8 cellular contexts compared by ENCODE assay signal in the genomic region with DNA sequence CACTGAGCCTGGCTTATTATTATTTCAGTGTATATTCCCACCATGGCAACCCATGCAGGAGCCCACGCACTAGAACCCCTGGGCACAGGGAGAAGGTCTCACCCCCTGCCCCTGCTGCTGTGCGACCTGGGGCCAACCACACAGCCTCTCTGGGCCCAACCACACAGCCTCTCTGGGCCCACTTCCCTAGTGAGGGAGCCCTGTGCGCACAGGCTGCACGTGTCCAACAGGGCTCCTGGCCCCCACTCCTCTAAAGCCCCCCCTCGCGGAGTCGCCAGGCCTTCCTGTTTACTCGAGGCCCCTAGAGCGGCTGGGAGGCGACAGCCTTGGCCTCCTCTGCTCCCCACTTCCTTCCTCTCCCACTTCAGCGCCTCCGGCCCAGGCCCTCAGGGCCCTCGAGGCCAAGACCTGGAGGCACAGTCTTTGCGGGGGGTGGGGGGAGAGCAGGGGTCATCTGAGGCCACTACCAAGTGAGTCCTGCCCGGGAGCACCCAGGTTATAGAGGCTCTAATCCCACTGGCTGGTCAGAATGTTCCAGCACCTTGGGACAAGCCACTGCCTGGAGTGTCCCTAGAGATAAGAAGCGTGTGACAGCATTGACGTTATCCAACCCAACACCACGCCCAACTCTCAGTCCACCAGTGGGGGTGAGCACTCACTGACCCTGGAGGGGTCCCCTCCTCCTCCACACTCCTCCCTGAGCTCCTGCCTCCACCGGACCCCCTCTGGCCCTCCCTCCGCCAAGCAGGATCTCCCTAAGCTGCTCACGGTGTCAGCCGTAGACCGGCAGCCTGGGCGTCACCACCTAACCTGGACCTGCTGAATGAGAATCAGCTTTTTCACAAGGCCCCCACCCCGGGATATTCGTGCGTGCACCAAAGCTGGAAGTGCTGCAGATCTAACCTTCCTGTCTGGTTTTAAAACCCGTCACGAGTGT. TPM values are rescaled to one million over a fixed set of nuclear protein-coding genes. Genes with fewer than 3 reads are reported as not detected.
DNase-seq lines count a peak whose midpoint lies in the region; ATAC-seq and TF ChIP-seq lines count a peak whose summit lies in the region.
"Had no signal": no experiment of that assay in that cellular context is flagged by ENCODE, and none has a peak within 500 bp of the region (broad histone marks: within the 10 kb centered on the region; RNA-seq: fewer than 3 reads in every experiment).

No MANE protein-coding gene starts in this region.

- H2AFZ ChIP-seq in SK-N-SH (ENCODE audit: low read depth): no peak overlapping the region

- no peak overlapping the region for H3K9ac ChIP-seq in SK-N-SH
- H3K9ac ChIP-seq: KMS-11 had no signal

- H3K27ac Mint-ChIP-seq in activated naive CD4-positive, alpha-beta T cell treated with anti-CD3 and anti-CD28 coated beads, Interleukin-2, amount 50 U/mL, for 72 hours: peak overlapping the region; percentile 76 to 88

- H3K27me3 ChIP-seq in lower lobe of right lung (ENCODE audit: low read depth): no peaks in the 10 kb centered on the region
- H3K27me3 ChIP-seq in stomach: no peaks in the 10 kb centered on the region
- no peaks in the 10 kb centered on the region for H3K27me3 ChIP-seq in SK-N-SH (ENCODE audit: insufficient read depth)

- no peaks in the 10 kb centered on the region for H4K20me1 ChIP-seq in SK-N-SH (ENCODE audit: insufficient read depth)

- DNase-seq in OCI-M2 (lab: John Stamatoyannopoulos, UW; ENCODE audit: unreplicated experiment) (peak; percentile 85), lower lobe of right lung (peak; percentile 92), stomach (peak; percentile 57), SK-N-SH (no peak), AG20443 (ENCODE audit: low spot score) (no peak)
- no peak for DNase-seq in activated naive CD4-positive, alpha-beta T cell treated with anti-CD3 and anti-CD28 coated beads, Interleukin-2, amount 50 U/mL, for 72 hours (ENCODE audit: low spot score in 2 of 2)

- no peak for TF ChIP-seq POLR2A in stomach (IDR thresholded peaks at IDR 0.05)

- no peak overlapping the region for H3K4me2 ChIP-seq in SK-N-SH
- H3K4me2 ChIP-seq: KMS-11 had no signal

- 39 to 50% (median 44%) methylated on average over 25 to 29 of the region's 29 CpGs for WGBS in stomach, 5 donors
- 80% methylated on average over 25 of the region's 29 CpGs for WGBS in SK-N-SH (ENCODE audit: low lambda C conversion rate)

- no peak for TF ChIP-seq RAD21 in SK-N-SH (IDR thresholded peaks at IDR 0.05; ENCODE audit: low read length)

- POLR2A ChIA-PET in SK-N-SH (lab: Yijun Ruan, JAX): interaction anchor here (1.3 kb wide), 1 partner anchor 9 kb away, joined by 3 read pairs; no protein-coding TSS in a partner anchor

- H3K9me2 ChIP-seq in SK-N-SH: no peaks in the 10 kb centered on the region

- peak overlapping the region; percentile 85 for H3K27ac ChIP-seq in lower lobe of right lung
- H3K27ac ChIP-seq in stomach: peak overlapping the region; percentile 54 to 76 (median 59)
- H3K27ac ChIP-seq in SK-N-SH (ENCODE audit: low read depth in 2 of 2, low read length in 1 of 2): no peak overlapping the region
- H3K27ac ChIP-seq: KMS-11 had no signal

- no peaks in the 10 kb centered on the region for H3F3A ChIP-seq in SK-N-SH (replicated peaks; ENCODE audit: insufficient read depth)

- ATAC-seq in activated naive CD4-positive, alpha-beta T cell treated with anti-CD3 and anti-CD28 coated beads, Interleukin-2, amount 50 U/mL, for 72 hours: peak in 1 of 2 donors; percentile 39
- peak; percentile 88 to 93 for ATAC-seq in lower lobe of right lung
- ATAC-seq in GM21528 (IDR thresholded peaks at IDR 0.05; ENCODE audit: low FRiP score, unreplicated experiment): no peak

- H3K79me2 ChIP-seq in SK-N-SH (ENCODE audit: insufficient read depth): no peaks in the 10 kb centered on the region

- CTCF ChIA-PET in SK-N-SH (lab: Yijun Ruan, JAX): interaction anchor here (0.9 to 10.9 kb wide), 5 partner anchors 9 to 128 kb away, joined by 3 to 116 read pairs (median 5); a partner anchor contains a TSS

- H3K9me3 ChIP-seq in lower lobe of right lung (no peaks in the 10 kb centered on the region), stomach (no peaks in the 10 kb centered on the region), SK-N-SH (no peaks in the 10 kb centered on the region)

- no peaks in the 10 kb centered on the region for H3K9me3 Mint-ChIP-seq in activated naive CD4-positive, alpha-beta T cell treated with anti-CD3 and anti-CD28 coated beads, Interleukin-2, amount 50 U/mL, for 72 hours

- no peak for TF ChIP-seq CTCF in lower lobe of right lung (IDR thresholded peaks at IDR 0.05)
- no peak for TF ChIP-seq CTCF in stomach (IDR thresholded peaks at IDR 0.05)
- no peak for TF ChIP-seq CTCF in SK-N-SH (IDR thresholded peaks at IDR 0.05)

- intact Hi-C loops in lower lobe of right lung (cut with DNase I) (no loop called here), stomach (cut with DNase I; ENCODE audit: low total_unique reads) (loop anchor here (10.0 kb wide), 1 partner anchor 58 kb away; a partner anchor contains a TSS)

- peak overlapping the region; percentile 14 for H3K4me3 ChIP-seq in lower lobe of right lung
- no peak overlapping the region for H3K4me3 ChIP-seq in stomach
- no peak overlapping the region for H3K4me3 ChIP-seq in SK-N-SH (ENCODE audit: low read depth in 2 of 2, low read length in 1 of 2)

- no peaks in the 10 kb centered on the region for H3K36me3 Mint-ChIP-seq in activated naive CD4-positive, alpha-beta T cell treated with anti-CD3 and anti-CD28 coated beads, Interleukin-2, amount 50 U/mL, for 72 hours

- H3K4me1 ChIP-seq in lower lobe of right lung (peaks cover 83% of the 10 kb centered on the region), stomach (peaks cover 21 to 48% (median 34%) of the 10 kb centered on the region in 4 donors), SK-N-SH (ENCODE audit: control insufficient read depth in 1 of 2, insufficient read depth in 2 of 2, low read depth in 1 of 2, low read length in 1 of 2) (peaks cover 0 to 18% of the 10 kb centered on the region in 2 experiments; a peak in 1 of 4 replicates)

- TF ChIP-seq EP300 in stomach (IDR thresholded peaks at IDR 0.05) (no peak), SK-N-SH (IDR thresholded peaks at IDR 0.05; ENCODE audit: borderline replicate concordance in 1 of 2, low read depth in 1 of 2, low read length in 1 of 2) (no peak)

- peaks cover 1% of the 10 kb centered on the region for H3K36me3 ChIP-seq in lower lobe of right lung
- H3K36me3 ChIP-seq in stomach: peaks cover 2 to 3% (median 3%) of the 10 kb centered on the region in 4 donors
- no peaks in the 10 kb centered on the region for H3K36me3 ChIP-seq in SK-N-SH (replicated peaks in 1 of 2; ENCODE audit: control insufficient read depth in 1 of 2, insufficient read depth in 2 of 2, low read length in 1 of 2)

RNA-seq across cellular contexts. Expression of a gene that starts 7.9 kb away (rescaled TPM):
- total RNA-seq in activated naive CD4-positive, alpha-beta T cell treated with anti-CD3 and anti-CD28 coated beads, Interleukin-2, amount 50 U/mL, for 72 hours: 10 to 100 TPM; 12.9 to 24.1 TPM
- 323 TPM for total RNA-seq in lower lobe of right lung
- 10 to 100 TPM in 4 of 5 donors, 1 to 10 TPM in 1; 4.0 to 58.5 (median 44.3) TPM for total RNA-seq in stomach
- 10 to 100 TPM; 16.0 to 28.8 (median 21.5) TPM for polyA plus RNA-seq in stomach
- polyA plus RNA-seq in SK-N-SH (2012; rRNA removed): 8.8 and 18.8 TPM in 2 replicates
- polyA plus RNA-seq in SK-N-SH (2012; cell fraction: cytosol; rRNA removed): 8.8 and 16.2 TPM in 2 replicates
- polyA plus RNA-seq in SK-N-SH (2012; cell fraction: nucleus; rRNA removed): 25.8 and 27.5 TPM in 2 replicates

RNA-seq across cellular contexts. Expression of a gene that starts 15.1 kb away (rescaled TPM):
- 10 to 100 TPM; 19.0 to 31.3 TPM for total RNA-seq in activated naive CD4-positive, alpha-beta T cell treated with anti-CD3 and anti-CD28 coated beads, Interleukin-2, amount 50 U/mL, for 72 hours
- total RNA-seq in lower lobe of right lung (185 TPM), stomach (10 to 100 TPM in 3 of 5 donors, 1 to 10 TPM in 1, not detected in 1; 7.2 to 88.3 (median 39.8) TPM)
- polyA plus RNA-seq in stomach (10 to 100 TPM; 64.4 to 92.1 (median 89.7) TPM), SK-N-SH (2012; rRNA removed) (103 and 125 TPM in 2 replicates)
- 65.8 and 85.2 TPM in 2 replicates for polyA plus RNA-seq in SK-N-SH (2012; cell fraction: cytosol; rRNA removed)
- 98.3 and 147 TPM in 2 replicates for polyA plus RNA-seq in SK-N-SH (2012; cell fraction: nucleus; rRNA removed)

RNA-seq across cellular contexts. Expression of a gene that starts 37.1 kb away (rescaled TPM):
- 10 to 100 TPM; 55.2 to 56.1 TPM for total RNA-seq in activated naive CD4-positive, alpha-beta T cell treated with anti-CD3 and anti-CD28 coated beads, Interleukin-2, amount 50 U/mL, for 72 hours
- total RNA-seq in lower lobe of right lung (82.0 TPM), stomach (100 to 1,000 TPM in 2 of 5 donors, 10 to 100 TPM in 3; 18.0 to 145 (median 92.4) TPM)
- polyA plus RNA-seq in stomach (10 to 100 TPM; 32.8 to 63.8 (median 42.2) TPM), SK-N-SH (2012; rRNA removed) (34.8 and 47.5 TPM in 2 replicates)
- polyA plus RNA-seq in SK-N-SH (2012; cell fraction: cytosol; rRNA removed): 15.2 and 27.6 TPM in 2 replicates
- 38.6 and 69.7 TPM in 2 replicates for polyA plus RNA-seq in SK-N-SH (2012; cell fraction: nucleus; rRNA removed)

RNA-seq across cellular contexts. Expression of a gene that starts 54.5 kb away (rescaled TPM):
- 10 to 100 TPM; 24.5 to 43.2 TPM for total RNA-seq in activated naive CD4-positive, alpha-beta T cell treated with anti-CD3 and anti-CD28 coated beads, Interleukin-2, amount 50 U/mL, for 72 hours
- total RNA-seq in lower lobe of right lung (45.6 TPM), stomach (10 to 100 TPM in 3 of 5 donors, 1 to 10 TPM in 2; 3.7 to 33.6 (median 14.5) TPM)
- polyA plus RNA-seq in stomach (10 to 100 TPM; 10.5 to 14.2 (median 11.8) TPM), SK-N-SH (2012; rRNA removed) (28.4 and 30.2 TPM in 2 replicates)
- 11.0 and 21.1 TPM in 2 replicates for polyA plus RNA-seq in SK-N-SH (2012; cell fraction: cytosol; rRNA removed)
- 29.1 and 30.8 TPM in 2 replicates for polyA plus RNA-seq in SK-N-SH (2012; cell fraction: nucleus; rRNA removed)

RNA-seq across cellular contexts. Expression of a gene that starts 59.7 kb away (rescaled TPM):
- 10 to 100 TPM; 64.8 to 73.8 TPM for total RNA-seq in activated naive CD4-positive, alpha-beta T cell treated with anti-CD3 and anti-CD28 coated beads, Interleukin-2, amount 50 U/mL, for 72 hours
- total RNA-seq in lower lobe of right lung (55.4 TPM), stomach (100 to 1,000 TPM in 2 of 5 donors, 10 to 100 TPM in 3; 67.0 to 235 (median 97.1) TPM)
- polyA plus RNA-seq in stomach (10 to 100 TPM; 29.1 to 42.7 (median 30.2) TPM), SK-N-SH (2012; rRNA removed) (82.3 and 82.7 TPM in 2 replicates)
- polyA plus RNA-seq in SK-N-SH (2012; cell fraction: cytosol; rRNA removed): 32.6 and 51.9 TPM in 2 replicates
- 183 and 238 TPM in 2 replicates for polyA plus RNA-seq in SK-N-SH (2012; cell fraction: nucleus; rRNA removed)

Comparison
In these comparisons a context has a peak if more than half of its experiments do, and no peak if none do; other contexts are left out.
1. DNase-seq: peak in OCI-M2 (single experiment), lower lobe of right lung (single experiment) and stomach (single experiment); none in activated naive CD4-positive, alpha-beta T cell treated with anti-CD3 and anti-CD28 coated beads, Interleukin-2, amount 50 U/mL, for 72 hours (0 of 2), SK-N-SH (single experiment) and AG20443 (single experiment).
2. H3K27ac ChIP-seq: peak in lower lobe of right lung (single experiment) and stomach (5 of 5); none in SK-N-SH (0 of 2).